8 cellular contexts compared by ENCODE assay signal in the genomic region with DNA sequence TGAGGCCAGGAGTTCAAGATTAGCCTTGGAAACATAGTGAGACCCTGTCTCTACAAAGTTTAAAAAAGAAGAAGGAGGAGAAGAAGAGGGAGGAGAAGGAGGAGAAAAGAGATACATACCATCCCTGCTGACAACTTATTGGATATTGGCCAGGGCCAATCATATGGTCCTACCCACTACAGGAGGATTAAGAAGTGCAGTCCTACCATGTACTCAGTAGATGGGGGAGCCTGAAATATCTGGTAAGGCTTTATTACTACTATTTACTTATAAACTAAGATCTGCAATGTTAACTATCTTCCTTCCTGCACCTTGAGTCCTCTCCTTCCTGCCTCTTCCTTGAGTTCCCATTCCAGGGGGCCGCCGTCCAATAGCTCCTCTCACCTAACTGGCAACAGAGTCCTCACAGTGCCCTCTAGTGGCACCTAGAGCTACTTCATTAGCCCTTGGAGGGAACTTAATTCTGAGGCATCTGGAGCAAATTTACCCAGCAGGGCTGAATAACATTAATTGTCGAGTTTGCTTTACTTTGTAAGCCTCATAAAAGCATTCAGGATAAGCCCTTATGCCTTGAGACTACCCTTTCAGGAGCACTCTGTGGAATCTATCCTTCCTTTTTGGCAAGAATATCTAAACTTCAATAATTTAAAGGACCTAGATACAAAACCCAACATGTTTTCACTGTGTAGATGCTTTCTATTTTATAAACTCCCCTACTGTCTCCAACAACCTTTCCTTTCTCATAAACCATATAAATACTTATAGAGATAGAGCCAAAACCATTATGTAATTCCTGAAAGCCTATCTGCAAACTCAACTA. TPM values are rescaled to one million over a fixed set of nuclear protein-coding genes. Genes with fewer than 3 reads are reported as not detected.
A peak's percentile ranks its signal among the peaks of the same experiment; 100 is the strongest.
DNase-seq lines count a peak whose midpoint lies in the region; ATAC-seq, FAIRE-seq and TF ChIP-seq lines count a peak whose summit lies in the region.

No MANE protein-coding gene starts in this region.

- H3K27me3 Mint-ChIP-seq in activated CD4-positive, alpha-beta memory T cell treated with anti-CD3 and anti-CD28 coated beads, Interleukin-2, amount 10 ng/mL, durations not matched to agents 7 days and 5 days: peaks cover 13% of the 10 kb centered on the region

- H3K4me1 Mint-ChIP-seq in activated CD4-positive, alpha-beta memory T cell treated with anti-CD3 and anti-CD28 coated beads, Interleukin-2, amount 10 ng/mL, durations not matched to agents 7 days and 5 days: peaks cover 17% of the 10 kb centered on the region

- FAIRE-seq in endometrium (lab: Jason Lieb, UNC): peak; percentile 21

- intact Hi-C loops in mucosa of descending colon (cut with DNase I, micrococcal nuclease): loop anchor here in 1 of 2 donors (10.0 kb wide), 2 partner anchors 170 to 250 kb away; no protein-coding TSS in a partner anchor

- H3K79me2 ChIP-seq in DND-41 (ENCODE audit: insufficient read depth, low read length): no peaks in the 10 kb centered on the region

- ATAC-seq in DND-41 (ENCODE audit: insufficient read depth, low read depth) (peak; percentile 85), HG02885 (IDR thresholded peaks at IDR 0.05; ENCODE audit: poor library complexity, unreplicated experiment) (peak; percentile 47), mucosa of descending colon (peak; percentile 88)

- no peak overlapping the region for H2AFZ ChIP-seq in DND-41 (ENCODE audit: low read depth, low read length)

- no peaks in the 10 kb centered on the region for H3K27me3 ChIP-seq in DND-41 (ENCODE audit: insufficient read depth, low read length, poor library complexity)

- H3K4me2 ChIP-seq in DND-41 (ENCODE audit: insufficient read depth, low read length): no peak overlapping the region

- H3K9me3 Mint-ChIP-seq in activated CD4-positive, alpha-beta memory T cell treated with anti-CD3 and anti-CD28 coated beads, Interleukin-2, amount 10 ng/mL, durations not matched to agents 7 days and 5 days: no peaks in the 10 kb centered on the region

- peak; percentile 59 for DNase-seq in DND-41
- DNase-seq in NCI-H748 (lab: John Stamatoyannopoulos, UW; ENCODE audit: unreplicated experiment): peak; percentile 75
- DNase-seq in activated CD4-positive, alpha-beta memory T cell treated with anti-CD3 and anti-CD28 coated beads, Interleukin-2, amount 10 ng/mL, durations not matched to agents 7 days and 5 days: peak; percentile 61
- DNase-seq in mucosa of descending colon: peak in 2 of 3 donors; percentile 40 to 83
- DNase-seq in stimulated activated naive CD4-positive, alpha-beta T cell (lab: John Stamatoyannopoulos, UW): peak; percentile 2 to 52 (median 20)
- DNase-seq in NCI-H187 treated with DMSO at 0.1 percent for 48 hours (lab: John Stamatoyannopoulos, UW): no peak

- no peak overlapping the region for H3K4me3 Mint-ChIP-seq in activated CD4-positive, alpha-beta memory T cell treated with anti-CD3 and anti-CD28 coated beads, Interleukin-2, amount 10 ng/mL, durations not matched to agents 7 days and 5 days

- H3K4me1 ChIP-seq in DND-41 (ENCODE audit: insufficient read depth, low read length) (no peaks in the 10 kb centered on the region), mucosa of descending colon (ENCODE audit: low read depth) (no peaks in the 10 kb centered on the region)

- TF ChIP-seq CTCF in DND-41 (IDR thresholded peaks at IDR 0.05; ENCODE audit: borderline replicate concordance, extremely low read depth, low read length, poor library complexity, severe bottlenecking) (peak; percentile 78), mucosa of descending colon (IDR thresholded peaks at IDR 0.05) (peak; percentile 55)

- no peak overlapping the region for H3K27ac ChIP-seq in DND-41 (ENCODE audit: low read length)

- peaks cover 3% of the 10 kb centered on the region for H3K36me3 Mint-ChIP-seq in activated CD4-positive, alpha-beta memory T cell treated with anti-CD3 and anti-CD28 coated beads, Interleukin-2, amount 10 ng/mL, durations not matched to agents 7 days and 5 days (ENCODE audit: low read depth)

- POLR2A ChIA-PET in activated CD4-positive, alpha-beta memory T cell treated with anti-CD3 and anti-CD28 coated beads, Interleukin-2, amount 10 ng/mL, durations not matched to agents 7 days and 5 days (lab: Charles Lee): interaction anchor here (0.7 to 1.0 kb wide), 2 partner anchors 38 to 255 kb away, joined by 3 read pairs; no protein-coding TSS in a partner anchor

- H3K9me3 ChIP-seq in DND-41 (ENCODE audit: insufficient read depth, low read length, severe bottlenecking): no peaks in the 10 kb centered on the region
- no peaks in the 10 kb centered on the region for H3K9me3 ChIP-seq in mucosa of descending colon

- no peaks in the 10 kb centered on the region for H3K36me3 ChIP-seq in DND-41 (ENCODE audit: insufficient read depth, low read length)
- H3K36me3 ChIP-seq in mucosa of descending colon (ENCODE audit: low read depth): no peaks in the 10 kb centered on the region

- no peak overlapping the region for H3K9ac ChIP-seq in DND-41 (ENCODE audit: low read depth, low read length)

- no peak overlapping the region for H3K4me3 ChIP-seq in DND-41 (ENCODE audit: low read depth in 1 of 2, low read length in 2 of 2)
- no peak overlapping the region for H3K4me3 ChIP-seq in mucosa of descending colon

- no peaks in the 10 kb centered on the region for H4K20me1 ChIP-seq in DND-41 (ENCODE audit: insufficient read depth, low read length)

- CTCF ChIA-PET in activated CD4-positive, alpha-beta memory T cell treated with anti-CD3 and anti-CD28 coated beads, Interleukin-2, amount 10 ng/mL, durations not matched to agents 7 days and 5 days (lab: Charles Lee): interaction anchor here (0.6 to 2.8 kb wide), 38 partner anchors 9 to 1558 kb away, joined by 3 to 55 read pairs (median 4); a partner anchor contains a TSS

- H3K27ac Mint-ChIP-seq in activated CD4-positive, alpha-beta memory T cell treated with anti-CD3 and anti-CD28 coated beads, Interleukin-2, amount 10 ng/mL, durations not matched to agents 7 days and 5 days: no peak overlapping the region

RNA-seq across cellular contexts. Expression of a gene that starts 39.1 kb away (rescaled TPM):
- total RNA-seq in activated CD4-positive, alpha-beta memory T cell treated with anti-CD3 and anti-CD28 coated beads, Interleukin-2, amount 10 ng/mL, durations not matched to agents 7 days and 5 days: 10 to 100 TPM; 22.0 to 23.3 TPM
- total RNA-seq in mucosa of descending colon: 10 to 100 TPM in 1 of 3 donors, 1 to 10 TPM in 2; 7.9 to 13.1 (median 9.8) TPM
